In the genomic region with DNA sequence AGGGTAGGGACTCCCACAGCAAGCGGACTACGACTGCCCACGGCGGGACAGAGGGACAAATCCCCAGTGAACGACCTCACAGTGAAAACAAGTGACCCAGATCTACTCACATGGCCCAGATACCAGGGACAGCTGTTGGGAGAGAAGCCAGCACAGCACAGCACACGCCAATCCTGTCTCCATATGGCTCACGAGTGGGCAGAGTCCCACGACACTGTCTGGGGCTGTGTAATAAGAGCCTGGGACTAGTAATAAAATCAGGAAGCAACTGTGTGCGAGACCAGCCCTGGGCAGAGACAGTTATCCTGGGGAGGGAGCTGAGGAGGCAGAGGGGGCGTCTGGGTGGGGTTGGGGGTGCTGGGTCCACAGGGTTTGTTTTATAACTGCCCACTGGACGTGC, we compare ENCODE assay signal across 16 cellular contexts.
DNase-seq lines count a peak whose midpoint lies in the region; ATAC-seq and TF ChIP-seq lines count a peak whose summit lies in the region.
"Had no signal": no experiment of that assay in that cellular context is flagged by ENCODE, and none has a peak within 500 bp of the region (broad histone marks: within the 10 kb centered on the region; RNA-seq: fewer than 3 reads in every experiment).

No MANE protein-coding gene starts in this region.

- no peaks in the 10 kb centered on the region for H4K20me1 ChIP-seq in KMS-11 (ENCODE audit: insufficient read depth)

- no peaks in the 10 kb centered on the region for H3K4me1 Mint-ChIP-seq in activated T-cell treated with anti-CD3 and anti-CD28 coated beads, Interleukin-2, amount 50 U/mL, for 4 hours (ENCODE audit: low read depth)

- WGBS in upper lobe of left lung, 2 donors: 69 to 80% methylated on average over 6 to 11 of the region's 11 CpGs

- TF ChIP-seq POLR2A in upper lobe of left lung (IDR thresholded peaks at IDR 0.05): no peak

- H3K27ac ChIP-seq in KMS-11 (peak overlapping the region; percentile 72), upper lobe of left lung (no peak overlapping the region)
- H3K27ac ChIP-seq: PC-9 had no signal

- H3K9ac ChIP-seq in KMS-11: peak overlapping the region; percentile 47; the same call in 1 of the 2 replicates

- no peaks in the 10 kb centered on the region for H3K79me2 ChIP-seq in KMS-11 (ENCODE audit: insufficient read depth, low read depth)

- no peaks in the 10 kb centered on the region for H3K36me3 ChIP-seq in KMS-11 (ENCODE audit: insufficient read depth)
- no peaks in the 10 kb centered on the region for H3K36me3 ChIP-seq in upper lobe of left lung

- TF ChIP-seq EP300 in upper lobe of left lung (IDR thresholded peaks at IDR 0.05): no peak

- no peak for ATAC-seq in activated T-cell treated with anti-CD3 and anti-CD28 coated beads, Interleukin-2, amount 50 U/mL, for 4 hours
- ATAC-seq in upper lobe of left lung (ENCODE audit: low FRiP score in 2 of 2): no peak

- DNase-seq in NCI-H2029 (lab: John Stamatoyannopoulos, UW) (peak; percentile 7), NCI-H2029 treated with DMSO at 0.1 percent for 48 hours (lab: John Stamatoyannopoulos, UW) (no peak), fibroblast of peridontal ligament (ENCODE audit: extremely low read depth) (peak; percentile 17), retina (peak; percentile 37), upper lobe of left lung (no peak)
- no peak for DNase-seq in activated T-cell treated with anti-CD3 and anti-CD28 coated beads, Interleukin-2, amount 50 U/mL, for 4 hours
- DNase-seq in activated naive CD4-positive, alpha-beta T cell (lab: John Stamatoyannopoulos, UW): no peak
- DNase-seq: 8988T, C1 segment of cervical spinal cord, Kasumi-1, NCI-H1105 treated with DMSO at 0.1 percent for 48 hours, NCI-H2171 treated with DMSO at 0.1 percent for 48 hours, NCI-H446 treated with DMSO at 0.1 percent for 48 hours, NCI-H774, PC-9 had no signal

- H3K4me3 Mint-ChIP-seq in activated T-cell treated with anti-CD3 and anti-CD28 coated beads, Interleukin-2, amount 50 U/mL, for 4 hours: no peak overlapping the region

- no peaks in the 10 kb centered on the region for H3K36me3 Mint-ChIP-seq in activated T-cell treated with anti-CD3 and anti-CD28 coated beads, Interleukin-2, amount 50 U/mL, for 4 hours (ENCODE audit: insufficient read depth)

- no peaks in the 10 kb centered on the region for H3K9me3 Mint-ChIP-seq in activated T-cell treated with anti-CD3 and anti-CD28 coated beads, Interleukin-2, amount 50 U/mL, for 4 hours

- H3K4me1 ChIP-seq in KMS-11 (ENCODE audit: low read depth, poor library complexity, severe bottlenecking) (peaks cover 40% of the 10 kb centered on the region), upper lobe of left lung (no peaks in the 10 kb centered on the region)

- H3K27me3 ChIP-seq in KMS-11 (ENCODE audit: insufficient read depth, low read depth): no peaks in the 10 kb centered on the region
- no peaks in the 10 kb centered on the region for H3K27me3 ChIP-seq in upper lobe of left lung

- H3K27me3 Mint-ChIP-seq in activated T-cell treated with anti-CD3 and anti-CD28 coated beads, Interleukin-2, amount 50 U/mL, for 4 hours (ENCODE audit: low read depth): peaks cover 4% of the 10 kb centered on the region

- peak overlapping the region; percentile 69 for H3K4me2 ChIP-seq in KMS-11
- H3K4me2 ChIP-seq: PC-9 had no signal

- H3K4me3 ChIP-seq in KMS-11 (IDR thresholded peaks at IDR 0.05; ENCODE audit: insufficient read depth, low read depth, low read length) (no peak overlapping the region), upper lobe of left lung (no peak overlapping the region)
- H3K4me3 ChIP-seq: PC-9 had no signal

- no peaks in the 10 kb centered on the region for H3K9me3 ChIP-seq in upper lobe of left lung

- TF ChIP-seq CTCF in KMS-11 (conservative IDR thresholded peaks at IDR 0.05; ENCODE audit: low read depth, low read length): no peak
- no peak for TF ChIP-seq CTCF in upper lobe of left lung (IDR thresholded peaks at IDR 0.05)

- H2AFZ ChIP-seq in KMS-11 (ENCODE audit: low read depth): peak overlapping the region; percentile 56; the same call in 1 of the 2 replicates
- H2AFZ ChIP-seq: PC-9 had no signal

Comparison
In these comparisons a context has a peak if more than half of its experiments do, and no peak if none do; other contexts are left out.
1. DNase-seq: peak in NCI-H2029 (single experiment), fibroblast of peridontal ligament (single experiment) and retina (single experiment); none in NCI-H2029 treated with DMSO at 0.1 percent for 48 hours (single experiment), activated T-cell treated with anti-CD3 and anti-CD28 coated beads, Interleukin-2, amount 50 U/mL, for 4 hours (single experiment), upper lobe of left lung (0 of 2) and activated naive CD4-positive, alpha-beta T cell (0 of 4).